ENCODE assay signal across 9 cellular contexts in genomic region chr16:57985204-57986121, GRCh38. TPM values are rescaled to one million over a fixed set of nuclear protein-coding genes. Genes with fewer than 3 reads are reported as not detected.
DNase-seq lines count a peak whose midpoint lies in the region; ATAC-seq, FAIRE-seq and TF ChIP-seq lines count a peak whose summit lies in the region.
"Had no signal": no experiment of that assay in that cellular context is flagged by ENCODE, and none has a peak within 500 bp of the region (broad histone marks: within the 10 kb centered on the region; RNA-seq: fewer than 3 reads in every experiment).

No MANE protein-coding gene starts in this region.

- no peaks in the 10 kb centered on the region for H3K36me3 Mint-ChIP-seq in neural progenitor cell

- H3K27me3 ChIP-seq in esophagus (ENCODE audit: control insufficient read depth in 1 of 2, insufficient read depth in 2 of 2, low read length in 2 of 2) (peaks cover 0 to 2% of the 10 kb centered on the region in 2 donors), neural progenitor cell (peaks cover 56% of the 10 kb centered on the region)

- H3K9me3 Mint-ChIP-seq in neural progenitor cell: no peaks in the 10 kb centered on the region

- H3K4me3 Mint-ChIP-seq in neural progenitor cell: peak overlapping the region; percentile 89

- no peak for TF ChIP-seq RAD21 in Ishikawa (IDR thresholded peaks at IDR 0.05; ENCODE audit: low read depth)

- WGBS in esophagus, 2 donors: 16 to 19% methylated on average over 59 to 60 of the region's 60 CpGs

- no peak for ATAC-seq in HG02610 (IDR thresholded peaks at IDR 0.05; ENCODE audit: unreplicated experiment)

- H4K20me1 ChIP-seq in neural progenitor cell (ENCODE audit: low read depth): peaks cover 6% of the 10 kb centered on the region

- H3K4me3 ChIP-seq in esophagus (ENCODE audit: low read depth in 1 of 2, low read length in 2 of 2) (peak overlapping the region; percentile 46 to 61), neural progenitor cell (peak overlapping the region; percentile 62)

- H2AFZ ChIP-seq in neural progenitor cell (replicated peaks): peak overlapping the region; percentile 66

- TF ChIP-seq CTCF in neural progenitor cell (IDR thresholded peaks at IDR 0.05): no peak

- H3K36me3 ChIP-seq in esophagus (ENCODE audit: control insufficient read depth in 2 of 2, insufficient read depth in 2 of 2, low read length in 1 of 2): no peaks in the 10 kb centered on the region
- H3K36me3 ChIP-seq in neural progenitor cell: no peaks in the 10 kb centered on the region

- DNase-seq in GM12892 (ENCODE audit: insufficient read length) (peak; percentile 42), neural progenitor cell (ENCODE audit: low spot score) (peak; percentile 35), T1000 (lab: John Stamatoyannopoulos, UW) (no peak), medulla oblongata (ENCODE audit: extremely low spot score) (no peak), inferior parietal cortex (ENCODE audit: extremely low spot score) (no peak)

- H3K4me1 Mint-ChIP-seq in neural progenitor cell: peaks cover 2% of the 10 kb centered on the region

- H3K27me3 Mint-ChIP-seq in neural progenitor cell (ENCODE audit: insufficient read depth, low read depth): peaks cover 19% of the 10 kb centered on the region

- no peak overlapping the region for H3K27ac Mint-ChIP-seq in neural progenitor cell

- no peak for TF ChIP-seq POLR2A in GM12892 (IDR thresholded peaks at IDR 0.05; ENCODE audit: low read depth, low read length)

- H3K79me2 ChIP-seq in neural progenitor cell (ENCODE audit: low read depth): no peaks in the 10 kb centered on the region

- no peak for FAIRE-seq in GM12892 (lab: Jason Lieb, UNC)

- no peak overlapping the region for H3K9ac ChIP-seq in neural progenitor cell

- H3F3A ChIP-seq in neural progenitor cell (ENCODE audit: low read depth): peaks cover 4% of the 10 kb centered on the region

- TF ChIP-seq EP300 in Ishikawa (IDR thresholded peaks at IDR 0.05; ENCODE audit: borderline replicate concordance): no peak

- H3K27ac ChIP-seq in esophagus (ENCODE audit: low read depth in 2 of 2, low read length in 1 of 2) (peak overlapping the region in 1 of 2 donors; percentile 34), neural progenitor cell (no peak overlapping the region)

- H3K9me3 ChIP-seq in esophagus (ENCODE audit: control insufficient read depth in 2 of 2, insufficient read depth in 1 of 2, low read depth in 1 of 2, low read length in 1 of 2): no peaks in the 10 kb centered on the region
- no peaks in the 10 kb centered on the region for H3K9me3 ChIP-seq in neural progenitor cell (ENCODE audit: low read depth)

- H3K4me1 ChIP-seq in esophagus (ENCODE audit: control insufficient read depth in 2 of 2, insufficient read depth in 2 of 2, low read length in 1 of 2) (peaks cover 3 to 7% of the 10 kb centered on the region in 2 donors), neural progenitor cell (peaks cover 7% of the 10 kb centered on the region)

- H3K4me2 ChIP-seq in neural progenitor cell: peak overlapping the region; percentile 93

TF ChIP-seq in Ishikawa, 13 proteins besides CTCF, POLR2A, EP300 and RAD21:
- TF ChIP-seq YY1 (IDR thresholded peaks at IDR 0.05; ENCODE audit: low read depth) (no peak), ZBTB7A (IDR thresholded peaks at IDR 0.05; ENCODE audit: low read depth) (0 out of 2 replicates have a peak, but pooled peaks have one; percentile 59)

RNA-seq across cellular contexts. Expression of gene CNGB1, which starts 14.5 kb away (rescaled TPM):
- polyA plus RNA-seq in GM12892 (2012; ENCODE audit: missing spikeins): not detected
- polyA plus RNA-seq in esophagus: under 1 TPM; 0.04 to 0.06 TPM
- total RNA-seq in neural progenitor cell (ENCODE audit: low replicate concordance): not detected in 2 replicates
- total RNA-seq: dermis microvascular lymphatic vessel endothelial cell had no signal

RNA-seq across cellular contexts. Expression of gene ZNF319, which starts 15.0 kb away (rescaled TPM):
- 1.4 TPM for polyA plus RNA-seq in GM12892 (2012; ENCODE audit: missing spikeins)
- 1 to 10 TPM; 2.5 to 3.7 TPM for polyA plus RNA-seq in esophagus
- 1.4 and 5.5 TPM in 2 replicates for total RNA-seq in neural progenitor cell (ENCODE audit: low replicate concordance)

RNA-seq across cellular contexts. Expression of gene USB1, which starts 15.7 kb away (rescaled TPM):
- 15.5 TPM for polyA plus RNA-seq in GM12892 (2012; ENCODE audit: missing spikeins)
- 10 to 100 TPM in 1 of 2 donors, 1 to 10 TPM in 1; 8.5 to 15.8 TPM for polyA plus RNA-seq in esophagus
- total RNA-seq in neural progenitor cell (ENCODE audit: low replicate concordance): 14.9 and 24.5 TPM in 2 replicates

RNA-seq across cellular contexts. Expression of gene MMP15, which starts 40.1 kb away (rescaled TPM):
- polyA plus RNA-seq in GM12892 (2012; ENCODE audit: missing spikeins): not detected
- polyA plus RNA-seq in esophagus: 1 to 10 TPM; 2.5 to 2.7 TPM
- total RNA-seq in neural progenitor cell (ENCODE audit: low replicate concordance): 7.2 and 26.0 TPM in 2 replicates

Comparison
In these comparisons a context has a peak if more than half of its experiments do, and no peak if none do; other contexts are left out.
1. DNase-seq: peak in GM12892 (single experiment) and neural progenitor cell (single experiment); none in T1000 (single experiment), medulla oblongata (single experiment) and inferior parietal cortex (single experiment).